ENCODE assay signal across 8 cellular contexts in genomic region chr3:50356553-50356952, GRCh38. TPM values are rescaled to one million over a fixed set of nuclear protein-coding genes. Genes with fewer than 3 reads are reported as not detected.
DNase-seq lines count a peak whose midpoint lies in the region; ATAC-seq and TF ChIP-seq lines count a peak whose summit lies in the region.

No MANE protein-coding gene starts in this region.

- H3K36me3 ChIP-seq in Panc1 (ENCODE audit: control insufficient read depth, insufficient read depth, low read length), result no peaks in the 10 kb centered on the region
- peaks cover 14 to 57% (median 38%) of the 10 kb centered on the region in 4 donors for H3K36me3 ChIP-seq in esophagus muscularis mucosa

- DNase-seq in GM03348 (ENCODE audit: low spot score) (peak; percentile 49), Panc1 (ENCODE audit: low read depth, low spot score) (no peak), esophagus muscularis mucosa (ENCODE audit: extremely low spot score) (no peak), renal cortical epithelial cell (ENCODE audit: low read depth) (peak; percentile 33), NCI-H146 treated with DMSO at 0.1 percent for 48 hours (lab: John Stamatoyannopoulos, UW; ENCODE audit: unreplicated experiment) (no peak), NCI-H2029 (lab: John Stamatoyannopoulos, UW) (no peak)

- POLR2A ChIA-PET in Panc1 (lab: Charles Lee), result no interaction called here

- TF ChIP-seq POLR2A in esophagus muscularis mucosa (IDR thresholded peaks at IDR 0.05; ENCODE audit: low read depth), result no peak

- 56% methylated on average over 5 of the region's 5 CpGs for WGBS in esophagus muscularis mucosa

- TF ChIP-seq CTCF in Panc1 (IDR thresholded peaks at IDR 0.05), result no peak
- no peak for TF ChIP-seq CTCF in esophagus muscularis mucosa (IDR thresholded peaks at IDR 0.05)

- CTCF ChIA-PET in Panc1 (lab: Charles Lee), result interaction anchor here (0.6 to 2.0 kb wide), 2 partner anchors 9 to 14 kb away, joined by 5 to 12 read pairs; no protein-coding TSS in a partner anchor

- H3K4me3 ChIP-seq in Panc1 (ENCODE audit: low read depth in 2 of 2, low read length in 2 of 2) (peak overlapping the region; percentile 71 to 79), esophagus muscularis mucosa (peak overlapping the region; percentile 70 to 77 (median 74))

- ATAC-seq in Panc1, result no peak
- ATAC-seq in GM18868 (IDR thresholded peaks at IDR 0.05; ENCODE audit: unreplicated experiment), result no peak
- no peak for ATAC-seq in HG02623 (IDR thresholded peaks at IDR 0.05; ENCODE audit: unreplicated experiment)

- H3K4me1 ChIP-seq in Panc1 (ENCODE audit: control insufficient read depth, insufficient read depth, low read length) (peaks cover 16% of the 10 kb centered on the region), esophagus muscularis mucosa (peaks cover 43 to 72% (median 50%) of the 10 kb centered on the region in 4 donors)

- no peaks in the 10 kb centered on the region for H3K27me3 ChIP-seq in Panc1 (ENCODE audit: control insufficient read depth, insufficient read depth, low read length)
- no peaks in the 10 kb centered on the region for H3K27me3 ChIP-seq in esophagus muscularis mucosa

- H3K9me3 ChIP-seq in Panc1 (ENCODE audit: control insufficient read depth, insufficient read depth, low read depth, low read length) (no peaks in the 10 kb centered on the region), esophagus muscularis mucosa (no peaks in the 10 kb centered on the region)

- no TSS peak for BruUV-seq in Panc1 (replicated peaks; lab: Mats Ljungman, UMichigan)

- intact Hi-C loops in Panc1 (cut with micrococcal nuclease; ENCODE audit: unreplicated experiment), result no loop called here
- intact Hi-C loops in esophagus muscularis mucosa (cut with DNase I), result no loop called here

- H3K27ac ChIP-seq in Panc1 (ENCODE audit: low read length) (no peak overlapping the region), esophagus muscularis mucosa (replicated peaks in 1 of 4) (peak overlapping the region; percentile 15 to 91 (median 54))

- in situ Hi-C loops in Panc1 (cut with HindIII; ENCODE audit: low pct_unique_long_range_greater_than_20kb, low sequenced_read_pairs), result no loop called here

- TF ChIP-seq EP300 in esophagus muscularis mucosa (IDR thresholded peaks at IDR 0.05), result no peak

RNA-seq across cellular contexts. Expression of gene TMEM115, which starts 2.8 kb away (rescaled TPM):
- 30.2 TPM for total RNA-seq in Panc1 (2021; ENCODE audit: unreplicated experiment)
- polyA plus RNA-seq in Panc1 (2012; ENCODE audit: insufficient read length), result 36.2 TPM
- 10 to 100 TPM; 37.0 to 85.6 (median 66.3) TPM for total RNA-seq in esophagus muscularis mucosa
- 32.1 and 64.8 TPM in 2 replicates for total RNA-seq in renal cortical epithelial cell

RNA-seq across cellular contexts. Expression of gene CYB561D2, which starts 5.9 kb away (rescaled TPM):
- 27.5 TPM for total RNA-seq in Panc1 (2021; ENCODE audit: unreplicated experiment)
- 30.4 TPM for polyA plus RNA-seq in Panc1 (2012; ENCODE audit: insufficient read length)
- 10 to 100 TPM in 1 of 4 donors, 1 to 10 TPM in 3; 5.4 to 12.4 (median 8.1) TPM for total RNA-seq in esophagus muscularis mucosa
- 31.4 and 45.7 TPM in 2 replicates for total RNA-seq in renal cortical epithelial cell

RNA-seq across cellular contexts. Expression of gene NPRL2, which starts 6.0 kb away (rescaled TPM):
- total RNA-seq in Panc1 (2021; ENCODE audit: unreplicated experiment) (14.6 TPM), esophagus muscularis mucosa (10 to 100 TPM; 10.4 to 16.7 (median 14.2) TPM), renal cortical epithelial cell (17.1 and 24.5 TPM in 2 replicates)
- 22.5 TPM for polyA plus RNA-seq in Panc1 (2012; ENCODE audit: insufficient read length)

RNA-seq across cellular contexts. Expression of gene ZMYND10, which starts 11.0 kb away (rescaled TPM):
- total RNA-seq in Panc1 (2021; ENCODE audit: unreplicated experiment), result 3.6 TPM
- polyA plus RNA-seq in Panc1 (2012; ENCODE audit: insufficient read length), result 3.9 TPM
- total RNA-seq in esophagus muscularis mucosa, result under 1 TPM in 3 of 4 donors, not detected in 1; 0.50 to 0.57 (median 0.52) TPM
- total RNA-seq in renal cortical epithelial cell, result 0.35 and 4.7 TPM in 2 replicates

RNA-seq across cellular contexts. Expression of gene RASSF1, which starts 15.9 kb away (rescaled TPM):
- total RNA-seq in Panc1 (2021; ENCODE audit: unreplicated experiment) (17.4 TPM), esophagus muscularis mucosa (10 to 100 TPM; 28.7 to 44.2 (median 33.2) TPM), renal cortical epithelial cell (14.4 and 17.8 TPM in 2 replicates)
- 15.2 TPM for polyA plus RNA-seq in Panc1 (2012; ENCODE audit: insufficient read length)

Comparison
In these comparisons a context has a peak if more than half of its experiments do, and no peak if none do; other contexts are left out.
1. DNase-seq: peak in GM03348 (single experiment) and renal cortical epithelial cell (single experiment); none in Panc1 (single experiment), esophagus muscularis mucosa (single experiment), NCI-H146 treated with DMSO at 0.1 percent for 48 hours (single experiment) and NCI-H2029 (single experiment).